ENCODE assay signal across 23 cellular contexts in genomic region chr1:56287736-56288135, GRCh38.
"Had no signal": no experiment of that assay in that cellular context is flagged by ENCODE, and none has a peak within 500 bp of the region (broad histone marks: within the 10 kb centered on the region; RNA-seq: fewer than 3 reads in every experiment).

No MANE protein-coding gene starts in this region.

- H3K4me1 Mint-ChIP-seq: activated naive CD4-positive, alpha-beta T cell treated with anti-CD3 and anti-CD28 coated beads, Interleukin-2, amount 50 U/mL, for 24 hours; T-helper 17 cell had no signal

- H3K9me3 ChIP-seq: breast epithelium had no signal

- DNase-seq: activated CD4-positive, alpha-beta T cell treated with anti-CD3 and anti-CD28 coated beads for 48 hours; activated CD4-positive, alpha-beta T cell treated with anti-CD3 and anti-CD28 coated beads, Interleukin-2, amount 50 U/mL, for 4 hours; activated CD4-positive, CD25-positive, alpha-beta regulatory T cell treated with anti-CD3 and anti-CD28 coated beads, Interleukin-2, amount 50 U/mL, for 72 hours; activated CD8-positive, alpha-beta memory T cell treated with anti-CD3 and anti-CD28 coated beads, Interleukin-2, amount 50 U/mL, for 48 hours; activated CD8-positive, alpha-beta T cell treated with anti-CD3 and anti-CD28 coated beads, Interleukin-2, amount 10 ng/mL, durations not matched to agents 7 days and 5 days; activated effector memory CD4-positive, alpha-beta T cell treated with Interleukin-2 at 50 U/mL for 16 hours; activated naive CD4-positive, alpha-beta T cell; activated T-cell treated with anti-CD3 and anti-CD28 coated beads, Interleukin-2, amount 50 U/mL, for 24 hours; aorta; caudate nucleus; KBM-7; NCI-H1048; NCI-H146; NCI-H2107; NCI-H524; NK-92 treated with Interleukin-12 subunit alpha and Interleukin-12 subunit beta, amount 100 ng/mL, for 24 hours; SHP77 treated with DMSO at 0.1 percent for 48 hours; T-helper 17 cell; T-helper 9 cell had no signal

- H3K27me3 Mint-ChIP-seq: activated naive CD4-positive, alpha-beta T cell treated with anti-CD3 and anti-CD28 coated beads, Interleukin-2, amount 50 U/mL, for 24 hours; activated T-cell treated with anti-CD3 and anti-CD28 coated beads, Interleukin-2, amount 50 U/mL, for 24 hours had no signal

- H3K36me3 Mint-ChIP-seq: activated naive CD4-positive, alpha-beta T cell treated with anti-CD3 and anti-CD28 coated beads, Interleukin-2, amount 50 U/mL, for 24 hours; WTC11 had no signal

- H3K36me3 ChIP-seq: breast epithelium had no signal

- H3K9me3 Mint-ChIP-seq: activated naive CD4-positive, alpha-beta T cell treated with anti-CD3 and anti-CD28 coated beads, Interleukin-2, amount 50 U/mL, for 24 hours; activated T-cell treated with anti-CD3 and anti-CD28 coated beads, Interleukin-2, amount 50 U/mL, for 24 hours; activated T-helper 1 cell treated with anti-CD3 and anti-CD28 coated beads, Interleukin-12 subunit alpha, Interleukin-12 subunit beta, Interleukin-2, Interleukin-4 antibody, amounts not matched to agents 30 ng/mL and 10 ng/mL and 1 ng/mL, durations not matched to agents 14 hours and 24 hours and 36 hours; WTC11 had no signal

- H3K4me3 Mint-ChIP-seq: activated CD8-positive, alpha-beta T cell treated with anti-CD3 and anti-CD28 coated beads, Interleukin-2, amount 10 ng/mL, durations not matched to agents 7 days and 5 days; activated naive CD4-positive, alpha-beta T cell treated with anti-CD3 and anti-CD28 coated beads, Interleukin-2, amount 50 U/mL, for 24 hours; activated T-cell treated with anti-CD3 and anti-CD28 coated beads, Interleukin-2, amount 50 U/mL, for 24 hours; activated T-helper 1 cell treated with anti-CD3 and anti-CD28 coated beads, Interleukin-12 subunit alpha, Interleukin-12 subunit beta, Interleukin-2, Interleukin-4 antibody, amounts not matched to agents 30 ng/mL and 10 ng/mL and 1 ng/mL, durations not matched to agents 14 hours and 24 hours and 36 hours; T-helper 17 cell; WTC11 had no signal

- H3K27ac ChIP-seq: breast epithelium had no signal

- H3K27me3 ChIP-seq: breast epithelium had no signal

- ATAC-seq: activated CD8-positive, alpha-beta T cell treated with anti-CD3 and anti-CD28 coated beads, Interleukin-2, amount 10 ng/mL, durations not matched to agents 7 days and 5 days; T-helper 17 cell; WTC11 had no signal

- H3K4me1 ChIP-seq: breast epithelium had no signal

- H3K4me3 ChIP-seq: breast epithelium had no signal

- H3K27ac Mint-ChIP-seq: activated CD8-positive, alpha-beta T cell treated with anti-CD3 and anti-CD28 coated beads, Interleukin-2, amount 10 ng/mL, durations not matched to agents 7 days and 5 days; activated naive CD4-positive, alpha-beta T cell treated with anti-CD3 and anti-CD28 coated beads, Interleukin-2, amount 50 U/mL, for 24 hours; activated T-cell treated with anti-CD3 and anti-CD28 coated beads, Interleukin-2, amount 50 U/mL, for 24 hours; activated T-helper 1 cell treated with anti-CD3 and anti-CD28 coated beads, Interleukin-12 subunit alpha, Interleukin-12 subunit beta, Interleukin-2, Interleukin-4 antibody, amounts not matched to agents 30 ng/mL and 10 ng/mL and 1 ng/mL, durations not matched to agents 14 hours and 24 hours and 36 hours; T-helper 17 cell; WTC11 had no signal
